In genomic region chr5:16461782-16462181, GRCh38 we compare ENCODE assay signal across 10 cellular contexts. TPM values are rescaled to one million over a fixed set of nuclear protein-coding genes. Genes with fewer than 3 reads are reported as not detected.
DNase-seq lines count a peak whose midpoint lies in the region; ATAC-seq and TF ChIP-seq lines count a peak whose summit lies in the region.
"Had no signal": no experiment of that assay in that cellular context is flagged by ENCODE, and none has a peak within 500 bp of the region (broad histone marks: within the 10 kb centered on the region; RNA-seq: fewer than 3 reads in every experiment).

No MANE protein-coding gene starts in this region.

- H3K36me3 ChIP-seq in upper lobe of right lung: peaks cover 66% of the 10 kb centered on the region

- peaks cover 76% of the 10 kb centered on the region for H3K4me1 Mint-ChIP-seq in activated T-helper 1 cell treated with anti-CD3 and anti-CD28 coated beads, Interleukin-12 subunit alpha, Interleukin-12 subunit beta, Interleukin-2, Interleukin-4 antibody, amounts not matched to agents 30 ng/mL and 10 ng/mL and 1 ng/mL, durations not matched to agents 14 hours and 24 hours and 36 hours (ENCODE audit: low read depth)
- H3K4me1 Mint-ChIP-seq in immature natural killer cell: peaks cover 82 to 95% of the 10 kb centered on the region in 2 donors

- in situ Hi-C loops in ACHN (cut with HindIII; ENCODE audit: low pct_ligation_motif_present, low pct_unique_long_range_greater_than_20kb, low sequenced_read_pairs): no loop called here

- no peak overlapping the region for H3K27ac Mint-ChIP-seq in activated T-helper 1 cell treated with anti-CD3 and anti-CD28 coated beads, Interleukin-12 subunit alpha, Interleukin-12 subunit beta, Interleukin-2, Interleukin-4 antibody, amounts not matched to agents 30 ng/mL and 10 ng/mL and 1 ng/mL, durations not matched to agents 14 hours and 24 hours and 36 hours
- H3K27ac Mint-ChIP-seq in immature natural killer cell: peak overlapping the region in 3 of 6 donors; percentile 6 to 53 (median 30)

- DNase-seq in ACHN: peak; percentile 63
- DNase-seq in ELR (ENCODE audit: low read depth): peak; percentile 87
- DNase-seq in activated T-helper 1 cell treated with anti-CD3 and anti-CD28 coated beads, Interleukin-12 subunit alpha, Interleukin-12 subunit beta, Interleukin-2, Interleukin-4 antibody, amounts not matched to agents 30 ng/mL and 10 ng/mL and 1 ng/mL, durations not matched to agents 14 hours and 24 hours and 36 hours (ENCODE audit: low spot score): no peak
- DNase-seq in immature natural killer cell: no peak
- DNase-seq in LoVo (ENCODE audit: low spot score): no peak
- DNase-seq in NCI-H187 treated with DMSO at 0.1 percent for 48 hours (lab: John Stamatoyannopoulos, UW): no peak
- no peak for DNase-seq in upper lobe of right lung
- DNase-seq in HT-29 (ENCODE audit: low spot score): no peak
- DNase-seq: KG1, pancreas had no signal

- no peak overlapping the region for H3K27ac ChIP-seq in upper lobe of right lung
- H3K27ac ChIP-seq: pancreas had no signal

- peaks cover 65% of the 10 kb centered on the region for H3K36me3 Mint-ChIP-seq in activated T-helper 1 cell treated with anti-CD3 and anti-CD28 coated beads, Interleukin-12 subunit alpha, Interleukin-12 subunit beta, Interleukin-2, Interleukin-4 antibody, amounts not matched to agents 30 ng/mL and 10 ng/mL and 1 ng/mL, durations not matched to agents 14 hours and 24 hours and 36 hours (ENCODE audit: low read depth)
- H3K36me3 Mint-ChIP-seq in immature natural killer cell: peaks cover 12 to 42% (median 12%) of the 10 kb centered on the region in 3 donors

- H3K4me3 ChIP-seq in upper lobe of right lung: no peak overlapping the region

- no peaks in the 10 kb centered on the region for H3K9me3 Mint-ChIP-seq in activated T-helper 1 cell treated with anti-CD3 and anti-CD28 coated beads, Interleukin-12 subunit alpha, Interleukin-12 subunit beta, Interleukin-2, Interleukin-4 antibody, amounts not matched to agents 30 ng/mL and 10 ng/mL and 1 ng/mL, durations not matched to agents 14 hours and 24 hours and 36 hours
- H3K9me3 Mint-ChIP-seq in immature natural killer cell: no peaks in the 10 kb centered on the region

- H3K27me3 Mint-ChIP-seq in activated T-helper 1 cell treated with anti-CD3 and anti-CD28 coated beads, Interleukin-12 subunit alpha, Interleukin-12 subunit beta, Interleukin-2, Interleukin-4 antibody, amounts not matched to agents 30 ng/mL and 10 ng/mL and 1 ng/mL, durations not matched to agents 14 hours and 24 hours and 36 hours (ENCODE audit: insufficient read depth): no peaks in the 10 kb centered on the region
- H3K27me3 Mint-ChIP-seq in immature natural killer cell (ENCODE audit: low read depth in 3 of 3): peaks cover 4 to 15% (median 6%) of the 10 kb centered on the region in 3 donors

- ATAC-seq in upper lobe of right lung: no peak
- ATAC-seq: pancreas had no signal

- H3K4me3 Mint-ChIP-seq in activated T-helper 1 cell treated with anti-CD3 and anti-CD28 coated beads, Interleukin-12 subunit alpha, Interleukin-12 subunit beta, Interleukin-2, Interleukin-4 antibody, amounts not matched to agents 30 ng/mL and 10 ng/mL and 1 ng/mL, durations not matched to agents 14 hours and 24 hours and 36 hours: peak overlapping the region; percentile 11
- peak overlapping the region in 3 of 5 donors; percentile 1 to 16 (median 2) for H3K4me3 Mint-ChIP-seq in immature natural killer cell

- TF ChIP-seq CTCF in upper lobe of right lung (IDR thresholded peaks at IDR 0.05): no peak

- no peaks in the 10 kb centered on the region for H3K27me3 ChIP-seq in upper lobe of right lung
- H3K27me3 ChIP-seq: pancreas had no signal

- H3K4me1 ChIP-seq in upper lobe of right lung: peaks cover 56% of the 10 kb centered on the region

- intact Hi-C loops in activated T-helper 1 cell treated with anti-CD3 and anti-CD28 coated beads, Interleukin-12 subunit alpha, Interleukin-12 subunit beta, Interleukin-2, Interleukin-4 antibody, amounts not matched to agents 30 ng/mL and 10 ng/mL and 1 ng/mL, durations not matched to agents 14 hours and 24 hours and 36 hours (cut with micrococcal nuclease): loop anchor here (10.0 kb wide), 2 partner anchors 1647 to 1757 kb away; no protein-coding TSS in a partner anchor
- intact Hi-C loops in upper lobe of right lung (cut with DNase I): no loop called here

- no peaks in the 10 kb centered on the region for H3K9me3 ChIP-seq in upper lobe of right lung
- H3K9me3 ChIP-seq: pancreas had no signal

RNA-seq across cellular contexts. Expression of gene ZNF622, which starts 3.8 kb away (rescaled TPM):
- total RNA-seq in activated T-helper 1 cell treated with anti-CD3 and anti-CD28 coated beads, Interleukin-12 subunit alpha, Interleukin-12 subunit beta, Interleukin-2, Interleukin-4 antibody, amounts not matched to agents 30 ng/mL and 10 ng/mL and 1 ng/mL, durations not matched to agents 14 hours and 24 hours and 36 hours: 54.4 and 55.6 TPM in 2 replicates
- polyA plus RNA-seq in immature natural killer cell: 10 to 100 TPM; 56.9 to 57.8 (median 57.2) TPM
- 28.0 TPM for total RNA-seq in upper lobe of right lung
- total RNA-seq in HT-29 (2014; rRNA removed; shearing (Covaris generic)): 42.6 and 46.3 TPM in 2 replicates

Comparison
In these comparisons a context has a peak if more than half of its experiments do, and no peak if none do; other contexts are left out.
1. DNase-seq: peak in ACHN (single experiment) and ELR (single experiment); none in activated T-helper 1 cell treated with anti-CD3 and anti-CD28 coated beads, Interleukin-12 subunit alpha, Interleukin-12 subunit beta, Interleukin-2, Interleukin-4 antibody, amounts not matched to agents 30 ng/mL and 10 ng/mL and 1 ng/mL, durations not matched to agents 14 hours and 24 hours and 36 hours (single experiment), immature natural killer cell (0 of 3), LoVo (single experiment), NCI-H187 treated with DMSO at 0.1 percent for 48 hours (single experiment), upper lobe of right lung (single experiment) and HT-29 (single experiment).